8 cellular contexts compared by ENCODE assay signal in the genomic region with DNA sequence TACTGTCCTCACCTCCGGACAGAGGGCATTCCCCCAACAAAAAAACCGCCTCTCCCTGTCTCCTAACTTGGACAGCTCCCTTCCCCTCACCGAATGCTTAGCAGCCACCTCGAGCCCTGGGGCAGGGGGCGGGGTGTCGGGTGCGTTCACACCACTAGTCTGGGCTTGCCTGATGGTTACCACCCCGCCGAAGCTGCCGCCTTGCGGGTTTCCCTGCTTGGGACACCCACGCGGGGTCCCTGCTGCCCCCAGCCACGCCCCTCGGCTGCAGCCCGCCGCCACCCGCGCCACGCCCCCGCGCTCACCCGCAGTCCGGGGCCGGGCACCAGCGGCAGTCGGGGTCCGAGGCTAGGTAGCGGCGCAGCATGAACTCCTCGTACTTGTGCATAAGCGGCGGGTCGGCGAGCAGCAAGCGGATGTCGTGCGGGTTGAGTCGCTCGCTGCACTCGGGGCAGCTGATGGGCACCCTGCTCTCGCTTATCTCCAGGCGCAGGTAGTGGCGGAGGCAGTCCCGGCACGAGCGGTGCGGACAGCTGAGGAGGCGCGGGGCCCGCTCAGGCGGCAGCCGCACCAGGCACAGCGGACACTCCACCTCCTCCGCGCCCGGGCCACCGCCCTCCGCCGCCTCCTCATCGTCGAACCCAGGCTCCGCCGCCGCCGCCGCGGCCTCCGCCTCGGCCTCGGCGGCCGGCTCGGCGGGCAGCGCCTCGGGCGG. TPM values are rescaled to one million over a fixed set of nuclear protein-coding genes. Genes with fewer than 3 reads are reported as not detected.
DNase-seq lines count a peak whose midpoint lies in the region; ATAC-seq and TF ChIP-seq lines count a peak whose summit lies in the region.

No MANE protein-coding gene starts in this region.

- peak overlapping the region; percentile 89 for H3K4me3 Mint-ChIP-seq in neural progenitor cell

- peaks cover 10% of the 10 kb centered on the region for H3K4me1 ChIP-seq in A673 (ENCODE audit: insufficient read depth, low read length, poor library complexity, severe bottlenecking)
- peaks cover 36% of the 10 kb centered on the region for H3K4me1 ChIP-seq in PC-9 (replicated peaks; ENCODE audit: insufficient read depth)
- peaks cover 13% of the 10 kb centered on the region for H3K4me1 ChIP-seq in neural progenitor cell
- H3K4me1 ChIP-seq in subcutaneous abdominal adipose tissue (ENCODE audit: control insufficient read depth in 5 of 5, insufficient read depth in 5 of 5, low read length in 5 of 5) = peaks cover 2 to 35% (median 32%) of the 10 kb centered on the region in 5 donors

- H3K27ac ChIP-seq in A673 (ENCODE audit: low read depth, low read length, poor library complexity, severe bottlenecking) = peak overlapping the region; percentile 9
- H3K27ac ChIP-seq in PC-9 = 0 out of 2 replicates have a peak overlapping the region, but pooled peaks have one; percentile 18
- no peak overlapping the region for H3K27ac ChIP-seq in neural progenitor cell
- H3K27ac ChIP-seq in subcutaneous abdominal adipose tissue (ENCODE audit: low read depth, low read length) = peak overlapping the region; percentile 23

- H3K36me3 ChIP-seq in A673 (ENCODE audit: insufficient read depth, low read length, poor library complexity, severe bottlenecking) = no peaks in the 10 kb centered on the region
- H3K36me3 ChIP-seq in PC-9 (ENCODE audit: low read depth) = no peaks in the 10 kb centered on the region
- no peaks in the 10 kb centered on the region for H3K36me3 ChIP-seq in neural progenitor cell
- peaks cover 0 to under 1% (median 0%) of the 10 kb centered on the region in 5 donors for H3K36me3 ChIP-seq in subcutaneous abdominal adipose tissue (ENCODE audit: control insufficient read depth in 5 of 5, insufficient read depth in 5 of 5, low read length in 5 of 5)

- H4K20me1 ChIP-seq in PC-9 (ENCODE audit: insufficient read depth) = peaks cover 13% of the 10 kb centered on the region; the same call in 1 of the 2 replicates
- peaks cover 31% of the 10 kb centered on the region for H4K20me1 ChIP-seq in neural progenitor cell (ENCODE audit: low read depth)

- H3K4me1 Mint-ChIP-seq in neural progenitor cell = peaks cover 31% of the 10 kb centered on the region

- no peak overlapping the region for H3K27ac Mint-ChIP-seq in neural progenitor cell

- peaks cover 48% of the 10 kb centered on the region for H3K79me2 ChIP-seq in PC-9 (ENCODE audit: low read depth)
- peaks cover 36% of the 10 kb centered on the region for H3K79me2 ChIP-seq in neural progenitor cell (ENCODE audit: low read depth)

- H3K36me3 Mint-ChIP-seq in neural progenitor cell = no peaks in the 10 kb centered on the region

- H3K9me2 ChIP-seq in PC-9 (ENCODE audit: insufficient read depth) = no peaks in the 10 kb centered on the region

- no peaks in the 10 kb centered on the region for H3K9me3 Mint-ChIP-seq in neural progenitor cell

- peak; percentile 9 for ATAC-seq in GM18858 (IDR thresholded peaks at IDR 0.05; ENCODE audit: unreplicated experiment)
- ATAC-seq in HG03159 (IDR thresholded peaks at IDR 0.05; ENCODE audit: unreplicated experiment) = peak; percentile 22

- DNase-seq in A673 (ENCODE audit: low spot score) (peak; percentile 65), PC-9 (peak; percentile 58 to 74), fibroblast of the aortic adventitia (ENCODE audit: low read depth) (peak; percentile 39), neural progenitor cell (ENCODE audit: low spot score) (peak; percentile 83)
- DNase-seq in activated T-helper 1 cell treated with anti-CD3 and anti-CD28 coated beads, Interleukin-2, amount 50 U/mL, for 16 hours (ENCODE audit: low read depth in 1 of 2, low spot score in 1 of 2) = peak; percentile 22 to 52

- H3K27me3 ChIP-seq in A673 (replicated peaks; ENCODE audit: insufficient read depth, low read depth, low read length, poor library complexity) (no peaks in the 10 kb centered on the region), PC-9 (ENCODE audit: insufficient read depth, low read depth) (no peaks in the 10 kb centered on the region), neural progenitor cell (peaks cover 31% of the 10 kb centered on the region), subcutaneous abdominal adipose tissue (ENCODE audit: control insufficient read depth in 5 of 5, insufficient read depth in 4 of 5, low read length in 5 of 5) (no peaks in the 10 kb centered on the region)

- BruUV-seq in A673 (replicated peaks; lab: Mats Ljungman, UMichigan) (no TSS peak), PC-9 (replicated peaks; lab: Mats Ljungman, UMichigan) (no TSS peak)

- H3K4me3 ChIP-seq in A673 (ENCODE audit: low read depth, low read length, poor library complexity, severe bottlenecking) (peak overlapping the region; percentile 93), PC-9 (peak overlapping the region; percentile 97), fibroblast of the aortic adventitia (ENCODE audit: low read depth, low read length) (peak overlapping the region; percentile 90), neural progenitor cell (peak overlapping the region; percentile 96), subcutaneous abdominal adipose tissue (ENCODE audit: low read depth in 1 of 5, low read length in 5 of 5) (peak overlapping the region; percentile 48 to 97 (median 91))

- H3K9me3 ChIP-seq in A673 (ENCODE audit: low read depth, low read length, poor library complexity, severe bottlenecking) (no peaks in the 10 kb centered on the region), PC-9 (ENCODE audit: insufficient read depth, low read depth) (no peaks in the 10 kb centered on the region), neural progenitor cell (ENCODE audit: low read depth) (no peaks in the 10 kb centered on the region), subcutaneous abdominal adipose tissue (ENCODE audit: control insufficient read depth in 5 of 5, low read length in 5 of 5) (no peaks in the 10 kb centered on the region)

- peak overlapping the region; percentile 82 for H3K4me2 ChIP-seq in PC-9
- peak overlapping the region; percentile 88 for H3K4me2 ChIP-seq in neural progenitor cell

- no peak for TF ChIP-seq CTCF in A673 (conservative IDR thresholded peaks at IDR 0.05; ENCODE audit: low read depth, low read length)
- TF ChIP-seq CTCF in PC-9 (conservative IDR thresholded peaks at IDR 0.05) = no peak
- no peak for TF ChIP-seq CTCF in fibroblast of the aortic adventitia (IDR thresholded peaks at IDR 0.05; ENCODE audit: insufficient read depth, low read length)
- no peak for TF ChIP-seq CTCF in neural progenitor cell (IDR thresholded peaks at IDR 0.05)

- H3K9ac ChIP-seq in neural progenitor cell (peak overlapping the region; percentile 46), subcutaneous abdominal adipose tissue (ENCODE audit: low read length in 5 of 5) (peak overlapping the region in 4 of 5 donors; percentile 70 to 87 (median 74))

- H2AFZ ChIP-seq in PC-9 (peak overlapping the region; percentile 83), neural progenitor cell (replicated peaks) (peak overlapping the region; percentile 86)

- POLR2A ChIA-PET in A673 (lab: Charles Lee; ENCODE audit: low non-redundant PET) = no interaction called here
- POLR2A ChIA-PET in PC-9 (lab: Charles Lee; ENCODE audit: unreplicated experiment) = interaction anchor here (0.6 to 1.2 kb wide), 4 partner anchors 11 to 62 kb away, joined by 4 to 19 read pairs (median 5); no protein-coding TSS in a partner anchor

- intact Hi-C loops in A673 (cut with micrococcal nuclease; ENCODE audit: unreplicated experiment) = no loop called here
- intact Hi-C loops in PC-9 (cut with micrococcal nuclease; ENCODE audit: unreplicated experiment) = loop anchor here (1.0 to 2.0 kb wide), 2 partner anchors 29 to 43 kb away; no protein-coding TSS in a partner anchor

- peaks cover 13% of the 10 kb centered on the region for H3F3A ChIP-seq in PC-9 (ENCODE audit: insufficient read depth, low read depth)
- H3F3A ChIP-seq in neural progenitor cell (ENCODE audit: low read depth) = peaks cover 13% of the 10 kb centered on the region

- CTCF ChIA-PET in A673 (lab: Charles Lee) = no interaction called here
- CTCF ChIA-PET in PC-9 (lab: Charles Lee) = no interaction called here

- H3K27me3 Mint-ChIP-seq in neural progenitor cell (ENCODE audit: insufficient read depth, low read depth) = peaks cover 2% of the 10 kb centered on the region

RNA-seq across cellular contexts. Expression of a gene that starts 0.7 kb away (rescaled TPM):
- total RNA-seq in A673 (2021) (14.3 and 14.5 TPM in 2 replicates), PC-9 (2021) (25.4 and 25.5 TPM in 2 replicates), fibroblast of the aortic adventitia (ENCODE audit: low replicate concordance) (8.5 and 23.0 TPM in 2 replicates), neural progenitor cell (ENCODE audit: low replicate concordance) (11.5 and 14.2 TPM in 2 replicates)
